Comparison of ENCODE assay signal across 8 cellular contexts in genomic region chr1:109282952-109283747, GRCh38. TPM values are rescaled to one million over a fixed set of nuclear protein-coding genes. Genes with fewer than 3 reads are reported as not detected.
A peak's percentile ranks its signal among the peaks of the same experiment; 100 is the strongest.
DNase-seq lines count a peak whose midpoint lies in the region; ATAC-seq and TF ChIP-seq lines count a peak whose summit lies in the region.

TSS of gene PSRC1 (minus strand) at chr1:109283145.

- TF ChIP-seq CTCF in GM10266 (IDR thresholded peaks at IDR 0.05; ENCODE audit: control insufficient read depth, insufficient read depth, low read depth, missing control alignments) (peak; percentile 56), osteoblast (IDR thresholded peaks at IDR 0.05; ENCODE audit: extremely low read depth, low read depth, low read length) (peak; percentile 50)

- no peaks in the 10 kb centered on the region for H3K9me3 Mint-ChIP-seq in activated naive CD4-positive, alpha-beta T cell treated with anti-CD3 and anti-CD28 coated beads, Interleukin-2, amount 50 U/mL, for 72 hours

- H2AFZ ChIP-seq in osteoblast (ENCODE audit: low read length), result peak within 1 kb of the TSS; percentile 99

- peak; percentile 94 for ATAC-seq in HG02588 (IDR thresholded peaks at IDR 0.05; ENCODE audit: unreplicated experiment)
- peak; percentile 98 for ATAC-seq in SK-N-SH treated with all-trans-retinoic acid at 6 μM for 48 hours
- peak; percentile 97 to 98 for ATAC-seq in activated naive CD4-positive, alpha-beta T cell treated with anti-CD3 and anti-CD28 coated beads, Interleukin-2, amount 50 U/mL, for 72 hours

- H4K20me1 ChIP-seq in osteoblast (ENCODE audit: insufficient read depth, low read length), result no peaks in the 10 kb centered on the region

- H3K9me3 ChIP-seq in osteoblast (ENCODE audit: low read depth, low read length), result no peaks in the 10 kb centered on the region
- H3K9me3 ChIP-seq in thymus (ENCODE audit: control insufficient read depth), result no peaks in the 10 kb centered on the region

- DNase-seq in GM10266 (ENCODE audit: extremely low spot score) (peak; percentile 95), NCI-H1092 (lab: John Stamatoyannopoulos, UW) (peak; percentile 96), glomerular visceral epithelial cell (ENCODE audit: extremely low spot score) (peak; percentile 95), osteoblast (ENCODE audit: insufficient read length, low spot score, missing footprints) (peak; percentile 99)
- DNase-seq in activated naive CD4-positive, alpha-beta T cell treated with anti-CD3 and anti-CD28 coated beads, Interleukin-2, amount 50 U/mL, for 72 hours (ENCODE audit: low spot score in 2 of 2), result peak; percentile 89 to 93

- peaks cover 11% of the 10 kb centered on the region for H3K36me3 ChIP-seq in osteoblast (ENCODE audit: insufficient read depth, low read length)
- peaks cover 7% of the 10 kb centered on the region for H3K36me3 ChIP-seq in thymus (ENCODE audit: control insufficient read depth, insufficient read depth)

- peak within 1 kb of the TSS; percentile 84 for H3K27ac ChIP-seq in osteoblast (ENCODE audit: low read depth, low read length)
- peak within 1 kb of the TSS; percentile 80 for H3K27ac ChIP-seq in thymus (ENCODE audit: low read depth)

- H3K4me1 ChIP-seq in osteoblast (ENCODE audit: insufficient read depth, low read length) (peaks cover 27% of the 10 kb centered on the region), thymus (ENCODE audit: control insufficient read depth, insufficient read depth, low read length) (peaks cover 14% of the 10 kb centered on the region)

- no peaks in the 10 kb centered on the region for H3K27me3 ChIP-seq in osteoblast (ENCODE audit: insufficient read depth, low read length)
- no peaks in the 10 kb centered on the region for H3K27me3 ChIP-seq in thymus (ENCODE audit: control insufficient read depth, insufficient read depth)

- peak within 1 kb of the TSS; percentile 98 for H3K4me3 ChIP-seq in osteoblast (ENCODE audit: insufficient read depth, low read length)
- peak within 1 kb of the TSS; percentile 79 for H3K4me3 ChIP-seq in thymus (ENCODE audit: low read length)

- peak within 1 kb of the TSS; percentile 72 to 96 for H3K27ac Mint-ChIP-seq in activated naive CD4-positive, alpha-beta T cell treated with anti-CD3 and anti-CD28 coated beads, Interleukin-2, amount 50 U/mL, for 72 hours

- under 1% methylated on average over 56 of the region's 56 CpGs for WGBS in thymus

- H3K79me2 ChIP-seq in osteoblast (ENCODE audit: insufficient read depth, low read length), result peaks cover 32% of the 10 kb centered on the region

- peaks cover 0 to 8% of the 10 kb centered on the region in 2 donors for H3K36me3 Mint-ChIP-seq in activated naive CD4-positive, alpha-beta T cell treated with anti-CD3 and anti-CD28 coated beads, Interleukin-2, amount 50 U/mL, for 72 hours

- H3K4me2 ChIP-seq in osteoblast (ENCODE audit: insufficient read depth, low read length), result peak within 1 kb of the TSS; percentile 89

TF ChIP-seq in SK-N-SH treated with all-trans-retinoic acid at 6 μM for 48 hours, 23 proteins besides CTCF, POLR2A, EP300 and RAD21:
- TF ChIP-seq ZFP3 (CRISPR knock-in tag; IDR thresholded peaks at IDR 0.05) (no peak), TOX (CRISPR knock-in tag; IDR thresholded peaks at IDR 0.05; ENCODE audit: borderline replicate concordance) (no peak), RARB (CRISPR knock-in tag; IDR thresholded peaks at IDR 0.05) (no peak), SNAI2 (CRISPR knock-in tag; IDR thresholded peaks at IDR 0.05) (0 out of 2 replicates have a peak, but pooled peaks have one; percentile 16), ZNF565 (CRISPR knock-in tag; conservative IDR thresholded peaks at IDR 0.05; ENCODE audit: low read depth) (no peak), ZNF70 (CRISPR knock-in tag; IDR thresholded peaks at IDR 0.05) (no peak), ZC3H10 (CRISPR knock-in tag; IDR thresholded peaks at IDR 0.05) (no peak), ARNTL (CRISPR knock-in tag; IDR thresholded peaks at IDR 0.05; ENCODE audit: borderline replicate concordance, low read depth) (no peak), CREB5 (CRISPR knock-in tag; IDR thresholded peaks at IDR 0.05; ENCODE audit: low read depth) (no peak), CSDC2 (CRISPR knock-in tag; IDR thresholded peaks at IDR 0.05) (no peak), ISL1 (CRISPR knock-in tag; IDR thresholded peaks at IDR 0.05) (no peak), PATZ1 (CRISPR knock-in tag; IDR thresholded peaks at IDR 0.05; ENCODE audit: borderline replicate concordance) (peak; percentile 83; the same call in 1 of the 2 replicates), ZFP30 (CRISPR knock-in tag; IDR thresholded peaks at IDR 0.05) (no peak)
- TF ChIP-seq, protein P1, sequence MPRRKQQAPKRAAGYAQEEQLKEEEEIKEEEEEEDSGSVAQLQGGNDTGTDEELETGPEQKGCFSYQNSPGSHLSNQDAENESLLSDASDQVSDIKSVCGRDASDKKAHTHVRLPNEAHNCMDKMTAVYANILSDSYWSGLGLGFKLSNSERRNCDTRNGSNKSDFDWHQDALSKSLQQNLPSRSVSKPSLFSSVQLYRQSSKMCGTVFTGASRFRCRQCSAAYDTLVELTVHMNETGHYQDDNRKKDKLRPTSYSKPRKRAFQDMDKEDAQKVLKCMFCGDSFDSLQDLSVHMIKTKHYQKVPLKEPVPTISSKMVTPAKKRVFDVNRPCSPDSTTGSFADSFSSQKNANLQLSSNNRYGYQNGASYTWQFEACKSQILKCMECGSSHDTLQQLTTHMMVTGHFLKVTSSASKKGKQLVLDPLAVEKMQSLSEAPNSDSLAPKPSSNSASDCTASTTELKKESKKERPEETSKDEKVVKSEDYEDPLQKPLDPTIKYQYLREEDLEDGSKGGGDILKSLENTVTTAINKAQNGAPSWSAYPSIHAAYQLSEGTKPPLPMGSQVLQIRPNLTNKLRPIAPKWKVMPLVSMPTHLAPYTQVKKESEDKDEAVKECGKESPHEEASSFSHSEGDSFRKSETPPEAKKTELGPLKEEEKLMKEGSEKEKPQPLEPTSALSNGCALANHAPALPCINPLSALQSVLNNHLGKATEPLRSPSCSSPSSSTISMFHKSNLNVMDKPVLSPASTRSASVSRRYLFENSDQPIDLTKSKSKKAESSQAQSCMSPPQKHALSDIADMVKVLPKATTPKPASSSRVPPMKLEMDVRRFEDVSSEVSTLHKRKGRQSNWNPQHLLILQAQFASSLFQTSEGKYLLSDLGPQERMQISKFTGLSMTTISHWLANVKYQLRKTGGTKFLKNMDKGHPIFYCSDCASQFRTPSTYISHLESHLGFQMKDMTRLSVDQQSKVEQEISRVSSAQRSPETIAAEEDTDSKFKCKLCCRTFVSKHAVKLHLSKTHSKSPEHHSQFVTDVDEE (CRISPR knock-in tag; IDR thresholded peaks at IDR 0.05), result no peak
- TF ChIP-seq, protein P2, sequence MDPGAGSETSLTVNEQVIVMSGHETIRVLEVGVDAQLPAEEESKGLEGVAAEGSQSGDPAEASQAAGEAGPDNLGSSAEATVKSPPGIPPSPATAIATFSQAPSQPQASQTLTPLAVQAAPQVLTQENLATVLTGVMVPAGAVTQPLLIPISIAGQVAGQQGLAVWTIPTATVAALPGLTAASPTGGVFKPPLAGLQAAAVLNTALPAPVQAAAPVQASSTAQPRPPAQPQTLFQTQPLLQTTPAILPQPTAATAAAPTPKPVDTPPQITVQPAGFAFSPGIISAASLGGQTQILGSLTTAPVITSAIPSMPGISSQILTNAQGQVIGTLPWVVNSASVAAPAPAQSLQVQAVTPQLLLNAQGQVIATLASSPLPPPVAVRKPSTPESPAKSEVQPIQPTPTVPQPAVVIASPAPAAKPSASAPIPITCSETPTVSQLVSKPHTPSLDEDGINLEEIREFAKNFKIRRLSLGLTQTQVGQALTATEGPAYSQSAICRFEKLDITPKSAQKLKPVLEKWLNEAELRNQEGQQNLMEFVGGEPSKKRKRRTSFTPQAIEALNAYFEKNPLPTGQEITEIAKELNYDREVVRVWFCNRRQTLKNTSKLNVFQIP (CRISPR knock-in tag; IDR thresholded peaks at IDR 0.05; ENCODE audit: borderline replicate concordance, low read depth), result no peak
TF ChIP-seq in SK-N-SH treated with all-trans-retinoic acid at 6 μM for 48 hours: peak in this region for 2.

RNA-seq across cellular contexts. Expression of gene PSRC1, which starts in this region (rescaled TPM):
- total RNA-seq in activated naive CD4-positive, alpha-beta T cell treated with anti-CD3 and anti-CD28 coated beads, Interleukin-2, amount 50 U/mL, for 72 hours, result 10 to 100 TPM; 20.5 to 23.9 TPM
- total RNA-seq in osteoblast, result 5.4 and 5.9 TPM in 2 replicates
- polyA plus RNA-seq in thymus, result 5.8 TPM

Comparison
In these comparisons a context has a peak if more than half of its experiments do, and no peak if none do; other contexts are left out.
1. Peak in every context shown above with its lines: DNase-seq, ATAC-seq, H3K4me3 ChIP-seq and H3K27ac ChIP-seq.